In genomic region chr2:204570449-204570848, GRCh38 we compare ENCODE assay signal across 10 cellular contexts.
"Had no signal": no experiment of that assay in that cellular context is flagged by ENCODE, and none has a peak within 500 bp of the region (broad histone marks: within the 10 kb centered on the region; RNA-seq: fewer than 3 reads in every experiment).

No MANE protein-coding gene starts in this region.

- H3K27ac Mint-ChIP-seq: HFFc6, IgD-negative memory B cell had no signal

- H3K4me1 Mint-ChIP-seq: IgD-negative memory B cell had no signal

- H3K4me3 Mint-ChIP-seq: HFFc6, IgD-negative memory B cell had no signal

- FAIRE-seq: HepG2 had no signal

- H3K36me3 ChIP-seq: HAP-1 had no signal

- H3K4me1 ChIP-seq: HAP-1 had no signal

- DNase-seq: GM23248, GOT3, H7, HFFc6, KBM-7 had no signal

- H3K4me3 ChIP-seq: GM23248, HAP-1 had no signal

- H3K27ac ChIP-seq: GM23248, HL-60 had no signal

- H3K9me3 Mint-ChIP-seq: HFFc6 had no signal

- H3K9me3 ChIP-seq: HAP-1 had no signal

- ATAC-seq: HCT116, HepG2 had no signal
